In the genomic region with DNA sequence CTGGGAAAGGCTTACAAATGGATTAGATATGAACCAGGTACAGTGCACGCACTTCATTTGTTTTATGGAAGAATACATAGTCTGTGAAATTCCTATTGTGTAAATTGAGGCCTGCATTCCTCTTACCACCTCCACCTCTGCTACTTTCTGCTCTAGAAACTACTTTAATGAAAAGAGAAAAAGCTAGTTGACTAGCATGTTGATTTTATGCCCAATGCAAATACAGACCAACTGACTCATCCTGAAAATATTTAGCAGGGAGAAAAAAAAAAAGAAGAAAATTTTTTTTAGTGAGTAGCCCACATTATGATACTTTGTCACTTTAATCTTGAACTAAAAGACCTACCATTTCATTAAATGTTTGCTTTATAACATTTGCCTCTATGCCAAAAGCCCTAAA, we compare ENCODE assay signal across 14 cellular contexts. TPM values are rescaled to one million over a fixed set of nuclear protein-coding genes. Genes with fewer than 3 reads are reported as not detected.
DNase-seq lines count a peak whose midpoint lies in the region; TF ChIP-seq lines count a peak whose summit lies in the region.
"Had no signal": no experiment of that assay in that cellular context is flagged by ENCODE, and none has a peak within 500 bp of the region (broad histone marks: within the 10 kb centered on the region; RNA-seq: fewer than 3 reads in every experiment).

No MANE protein-coding gene starts in this region.

- no peaks in the 10 kb centered on the region for H3K27me3 ChIP-seq in PC-9 (ENCODE audit: insufficient read depth, low read depth)
- H3K27me3 ChIP-seq in A673 (replicated peaks; ENCODE audit: insufficient read depth, low read depth, low read length, poor library complexity), result no peaks in the 10 kb centered on the region
- no peaks in the 10 kb centered on the region for H3K27me3 ChIP-seq in dorsolateral prefrontal cortex

- no peaks in the 10 kb centered on the region for H3F3A ChIP-seq in PC-9 (ENCODE audit: insufficient read depth, low read depth)

- intact Hi-C loops in PC-9 (cut with micrococcal nuclease; ENCODE audit: unreplicated experiment) (loop anchor here (2.0 kb wide), 1 partner anchor 93 kb away; no protein-coding TSS in a partner anchor), A673 (cut with micrococcal nuclease; ENCODE audit: unreplicated experiment) (no loop called here), dorsolateral prefrontal cortex (cut with DNase I) (no loop called here)

- CTCF ChIA-PET in PC-9 (lab: Charles Lee) (no interaction called here), A673 (lab: Charles Lee) (no interaction called here)

- no peaks in the 10 kb centered on the region for H3K9me3 ChIP-seq in PC-9 (ENCODE audit: insufficient read depth, low read depth)
- peaks cover 13% of the 10 kb centered on the region for H3K9me3 ChIP-seq in A673 (ENCODE audit: low read depth, low read length, poor library complexity, severe bottlenecking)

- POLR2A ChIA-PET in PC-9 (lab: Charles Lee; ENCODE audit: unreplicated experiment), result interaction anchor here (0.5 kb wide), 1 partner anchor 801 kb away, joined by 6 read pairs; no protein-coding TSS in a partner anchor
- POLR2A ChIA-PET in A673 (lab: Charles Lee; ENCODE audit: low non-redundant PET), result no interaction called here

- peak; percentile 33 for DNase-seq in DMS53 treated with DMSO at 0.1 percent for 48 hours (lab: John Stamatoyannopoulos, UW; ENCODE audit: unreplicated experiment)
- DNase-seq in PC-9, result peak in 1 of 2 experiments; percentile 71
- DNase-seq in dermis microvascular lymphatic vessel endothelial cell (ENCODE audit: low read depth in 2 of 2), result peak; percentile 7 to 42
- peak; percentile 28 to 31 for DNase-seq in lung microvascular endothelial cell (ENCODE audit: low read depth in 2 of 2)
- DNase-seq in NAMALWA (ENCODE audit: low spot score), result no peak
- DNase-seq in A673 (ENCODE audit: low spot score), result no peak
- no peak for DNase-seq in activated gamma-delta T cell treated with Interleukin-2 at 50 U/mL for 16 hours
- DNase-seq in dorsolateral prefrontal cortex, result no peak
- DNase-seq: activated CD4-positive, CD25-positive, alpha-beta regulatory T cell treated with anti-CD3 and anti-CD28 coated beads, Interleukin-2, amount 50 U/mL, for 72 hours; activated T-cell treated with anti-CD3 and anti-CD28 coated beads, Interleukin-2, amount 50 U/mL, for 24 hours; anterior cingulate cortex; GDM1; NCI-H2107 had no signal

- H3K36me3 ChIP-seq in PC-9 (ENCODE audit: low read depth) (no peaks in the 10 kb centered on the region), A673 (ENCODE audit: insufficient read depth, low read length, poor library complexity, severe bottlenecking) (no peaks in the 10 kb centered on the region)

- BruUV-seq in PC-9 (replicated peaks; lab: Mats Ljungman, UMichigan), result no TSS peak
- no TSS peak for BruUV-seq in A673 (replicated peaks; lab: Mats Ljungman, UMichigan)

- no peaks in the 10 kb centered on the region for H4K20me1 ChIP-seq in PC-9 (ENCODE audit: insufficient read depth)

- peak overlapping the region; percentile 28; the same call in 1 of the 2 replicates for H3K4me2 ChIP-seq in PC-9
- H3K4me2 ChIP-seq: KMS-11 had no signal

- H3K79me2 ChIP-seq in PC-9 (ENCODE audit: low read depth), result no peaks in the 10 kb centered on the region

- H3K9me2 ChIP-seq in PC-9 (ENCODE audit: insufficient read depth), result no peaks in the 10 kb centered on the region

- TF ChIP-seq CTCF in PC-9 (conservative IDR thresholded peaks at IDR 0.05) (no peak), A673 (conservative IDR thresholded peaks at IDR 0.05; ENCODE audit: low read depth, low read length) (no peak), dorsolateral prefrontal cortex (IDR thresholded peaks at IDR 0.05 in 54 of 56, conservative IDR thresholded peaks at IDR 0.05 in 2 of 56; ENCODE audit: low read depth in 1 of 56, partially characterized antibody in 56 of 56) (no peak)

- H3K4me3 ChIP-seq in PC-9 (no peak overlapping the region), A673 (ENCODE audit: low read depth, low read length, poor library complexity, severe bottlenecking) (no peak overlapping the region), dorsolateral prefrontal cortex (no peak overlapping the region)

- H2AFZ ChIP-seq in PC-9, result no peak overlapping the region

- H3K27ac ChIP-seq in PC-9 (peak overlapping the region; percentile 46), A673 (ENCODE audit: low read depth, low read length, poor library complexity, severe bottlenecking) (no peak overlapping the region), dorsolateral prefrontal cortex (no peak overlapping the region)
- H3K27ac ChIP-seq: KMS-11 had no signal

- H3K4me1 ChIP-seq in PC-9 (replicated peaks; ENCODE audit: insufficient read depth), result peaks cover 18% of the 10 kb centered on the region
- H3K4me1 ChIP-seq in A673 (ENCODE audit: insufficient read depth, low read length, poor library complexity, severe bottlenecking), result peaks cover 5% of the 10 kb centered on the region

RNA-seq across cellular contexts. Expression of a gene that starts 41.2 kb away (rescaled TPM):
- total RNA-seq in PC-9 (2021) (0.41 and 0.73 TPM in 2 replicates), dermis microvascular lymphatic vessel endothelial cell (1.9 and 3.9 TPM in 2 replicates), lung microvascular endothelial cell (1.2 and 1.7 TPM in 2 replicates), A673 (2021) (4.9 and 6.7 TPM in 2 replicates), dorsolateral prefrontal cortex (100 to 1,000 TPM in 15 of 120 experiments, 10 to 100 TPM in 105; 56.6 to 129 (median 86.3) TPM)

Comparison
In these comparisons a context has a peak if more than half of its experiments do, and no peak if none do; other contexts are left out.
1. DNase-seq: peak in DMS53 treated with DMSO at 0.1 percent for 48 hours (single experiment), dermis microvascular lymphatic vessel endothelial cell (2 of 2) and lung microvascular endothelial cell (2 of 2); none in NAMALWA (single experiment), A673 (single experiment), activated gamma-delta T cell treated with Interleukin-2 at 50 U/mL for 16 hours (single experiment) and dorsolateral prefrontal cortex (0 of 10).